Comparison of ENCODE assay signal across 8 cellular contexts in genomic region chr3:38165722-38166387, GRCh38. TPM values are rescaled to one million over a fixed set of nuclear protein-coding genes. Genes with fewer than 3 reads are reported as not detected.
DNase-seq lines count a peak whose midpoint lies in the region; FAIRE-seq and TF ChIP-seq lines count a peak whose summit lies in the region.

No MANE protein-coding gene starts in this region.

- no peaks in the 10 kb centered on the region for H3K9me3 ChIP-seq in endocrine pancreas (ENCODE audit: control insufficient read depth, low read length)
- H3K9me3 ChIP-seq in mucosa of stomach (ENCODE audit: control insufficient read depth, low read length), result no peaks in the 10 kb centered on the region
- no peaks in the 10 kb centered on the region for H3K9me3 ChIP-seq in vagina

- FAIRE-seq in RCC 7860 (lab: Jason Lieb, UNC) (no peak), HTR-8/SVneo (lab: Jason Lieb, UNC) (no peak), GM19239 (lab: Jason Lieb, UNC) (no peak)

- H3K4me3 ChIP-seq in endocrine pancreas (ENCODE audit: control insufficient read depth, insufficient read depth, low read length) (peak overlapping the region; percentile 60), mucosa of stomach (ENCODE audit: low read length) (peak overlapping the region; percentile 57), vagina (peak overlapping the region; percentile 82 to 97)

- no peaks in the 10 kb centered on the region for H3K4me1 ChIP-seq in endocrine pancreas (ENCODE audit: control insufficient read depth, insufficient read depth, low read length)
- H3K4me1 ChIP-seq in mucosa of stomach (ENCODE audit: control insufficient read depth, insufficient read depth, low read length), result peaks cover 22% of the 10 kb centered on the region
- peaks cover 44% of the 10 kb centered on the region for H3K4me1 ChIP-seq in vagina

- no peak for TF ChIP-seq POLR2A in vagina (IDR thresholded peaks at IDR 0.05)

- DNase-seq in AG08395 (ENCODE audit: low spot score) (peak; percentile 40), GM19238 (ENCODE audit: insufficient read length, low spot score) (peak; percentile 32), RCC 7860 (ENCODE audit: low spot score) (peak; percentile 18), vagina (ENCODE audit: extremely low spot score in 2 of 2) (no peak), HTR-8/SVneo (ENCODE audit: insufficient read length, low spot score) (no peak), GM19239 (ENCODE audit: insufficient read length, low spot score) (no peak)

- H3K36me3 ChIP-seq in endocrine pancreas (ENCODE audit: control insufficient read depth, insufficient read depth, low read length) (no peaks in the 10 kb centered on the region), mucosa of stomach (ENCODE audit: control insufficient read depth, insufficient read depth, low read length) (no peaks in the 10 kb centered on the region), vagina (no peaks in the 10 kb centered on the region)

- H3K9ac ChIP-seq in endocrine pancreas (ENCODE audit: control insufficient read depth, insufficient read depth, low read length), result peak overlapping the region; percentile 90
- peak overlapping the region; percentile 80 for H3K9ac ChIP-seq in mucosa of stomach (ENCODE audit: low read length)

- intact Hi-C loops in vagina (cut with DNase I), result no loop called here

- H3K27ac ChIP-seq in vagina, result peak overlapping the region; percentile 98

- TF ChIP-seq CTCF in vagina (IDR thresholded peaks at IDR 0.05), result no peak

- no peaks in the 10 kb centered on the region for H3K27me3 ChIP-seq in endocrine pancreas (ENCODE audit: control insufficient read depth, insufficient read depth, low read length)
- no peaks in the 10 kb centered on the region for H3K27me3 ChIP-seq in mucosa of stomach (ENCODE audit: control insufficient read depth, insufficient read depth, low read length)
- no peaks in the 10 kb centered on the region for H3K27me3 ChIP-seq in vagina

RNA-seq across cellular contexts. Expression of gene OXSR1, which starts 0.5 kb away (rescaled TPM):
- total RNA-seq in vagina, result 22.8 TPM

RNA-seq across cellular contexts. Expression of gene MYD88, which starts 27.4 kb away (rescaled TPM):
- total RNA-seq in vagina, result 45.9 TPM

RNA-seq across cellular contexts. Expression of gene ACAA1, which starts 28.9 kb away (rescaled TPM):
- 53.0 TPM for total RNA-seq in vagina

Comparison
In these comparisons a context has a peak if more than half of its experiments do, and no peak if none do; other contexts are left out.
1. DNase-seq: peak in AG08395 (single experiment), GM19238 (single experiment) and RCC 7860 (single experiment); none in vagina (0 of 2), HTR-8/SVneo (single experiment) and GM19239 (single experiment).
2. Peak in every context shown above with its lines, with median percentiles within 50 percentile points of each other: H3K4me3 ChIP-seq.